19 cellular contexts compared by ENCODE assay signal in the genomic region with DNA sequence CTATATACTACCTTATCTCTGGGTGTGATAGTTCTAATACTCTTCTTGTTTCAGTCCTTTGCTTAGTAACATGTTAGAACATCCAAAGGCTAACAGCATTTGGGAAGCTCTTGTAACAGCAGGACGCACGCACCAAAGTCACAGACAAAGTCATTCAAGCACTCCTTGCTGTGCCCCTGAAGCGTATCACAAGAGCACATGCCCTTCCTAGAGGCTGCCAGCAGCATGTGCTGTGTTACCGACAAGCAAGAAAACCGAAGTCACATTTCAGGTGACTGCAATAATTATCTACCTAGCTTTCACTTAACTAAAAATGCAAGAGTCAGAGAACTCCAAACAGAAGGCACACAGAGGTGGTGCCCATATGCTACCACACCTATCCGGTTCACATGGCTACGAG.
A peak's percentile ranks its signal among the peaks of the same experiment; 100 is the strongest.
DNase-seq lines count a peak whose midpoint lies in the region; ATAC-seq and TF ChIP-seq lines count a peak whose summit lies in the region.
"Had no signal": no experiment of that assay in that cellular context is flagged by ENCODE, and none has a peak within 500 bp of the region (broad histone marks: within the 10 kb centered on the region; RNA-seq: fewer than 3 reads in every experiment).

No MANE protein-coding gene starts in this region.

- H2BK5ac ChIP-seq in IMR-90 (ENCODE audit: low read depth, low read length, poor library complexity, severe bottlenecking), result no peak overlapping the region

- H2AK9ac ChIP-seq in IMR-90 (replicated peaks; ENCODE audit: low read depth, low read length, poor library complexity), result no peak overlapping the region

- H3K27ac Mint-ChIP-seq in natural killer cell treated with Interleukin-12 subunit alpha and Interleukin-12 subunit beta and Interleukin-15 and Interleukin-18, amount 100 ng/mL, for 72 hours, result peak overlapping the region; percentile 54 to 76
- H3K27ac Mint-ChIP-seq: activated naive CD8-positive, alpha-beta T cell treated with anti-CD3 and anti-CD28 coated beads, Interleukin-2, amount 50 U/mL, for 24 hours had no signal

- H3K4me1 ChIP-seq in IMR-90 (ENCODE audit: control insufficient read depth, insufficient read depth, low read length), result peaks cover 18% of the 10 kb centered on the region
- peaks cover 0 to 47% (median 20%) of the 10 kb centered on the region in 12 donors for H3K4me1 ChIP-seq in heart left ventricle
- H3K4me1 ChIP-seq: suprapubic skin had no signal

- H2AFZ ChIP-seq in IMR-90 (replicated peaks; ENCODE audit: low read length, poor library complexity), result no peak overlapping the region

- TF ChIP-seq POLR2A in IMR-90 (IDR thresholded peaks at IDR 0.05; ENCODE audit: low read depth, low read length) (no peak), heart left ventricle (IDR thresholded peaks at IDR 0.05) (no peak)

- 92% methylated on average over 4 of the region's 7 CpGs; no CpG with 5 or more reads in 1 of the 2 experiments for WGBS in IMR-90 (ENCODE audit: extremely low coverage in 2 of 2, insufficient read length in 1 of 2), 2 experiments
- WGBS in heart left ventricle, 4 donors, result 45 to 67% (median 60%) methylated on average over 7 of the region's 7 CpGs

- no peak overlapping the region for H3K27ac ChIP-seq in IMR-90 (ENCODE audit: insufficient read depth, low read length)
- H3K27ac ChIP-seq in heart left ventricle, result peak overlapping the region in 8 of 12 donors; percentile 9 to 68 (median 48)
- H3K27ac ChIP-seq: 22Rv1, epithelial cell of prostate, suprapubic skin had no signal

- H2BK20ac ChIP-seq in IMR-90 (ENCODE audit: low read depth, low read length), result no peak overlapping the region; the same call in 1 of the 2 replicates

- H3K4me3 ChIP-seq in IMR-90 (ENCODE audit: insufficient read depth, low read depth, low read length), result no peak overlapping the region
- no peak overlapping the region for H3K4me3 ChIP-seq in heart left ventricle
- H3K4me3 ChIP-seq: suprapubic skin had no signal

- H3K27me3 Mint-ChIP-seq in natural killer cell treated with Interleukin-12 subunit alpha and Interleukin-12 subunit beta and Interleukin-15 and Interleukin-18, amount 100 ng/mL, for 72 hours, result no peaks in the 10 kb centered on the region
- H3K27me3 Mint-ChIP-seq: activated naive CD8-positive, alpha-beta T cell treated with anti-CD3 and anti-CD28 coated beads, Interleukin-2, amount 50 U/mL, for 24 hours had no signal

- no peak overlapping the region for H3K56ac ChIP-seq in IMR-90 (ENCODE audit: extremely low read depth, insufficient read depth, low read length)

- no peak overlapping the region for H3K4me2 ChIP-seq in IMR-90 (ENCODE audit: low read depth, low read length)

- peak; percentile 3 for DNase-seq in NCI-H345 (lab: John Stamatoyannopoulos, UW)
- DNase-seq in NCI-H345 treated with DMSO at 0.1 percent for 48 hours (lab: John Stamatoyannopoulos, UW; ENCODE audit: unreplicated experiment), result no peak
- DNase-seq in IMR-90, result no peak
- DNase-seq in heart left ventricle, result peak in 4 of 5 donors; percentile 32 to 78 (median 57)
- no peak for DNase-seq in natural killer cell treated with Interleukin-12 subunit alpha and Interleukin-12 subunit beta and Interleukin-15 and Interleukin-18, amount 100 ng/mL, for 72 hours (ENCODE audit: low spot score)
- DNase-seq in NCI-H69 (lab: John Stamatoyannopoulos, UW), result no peak
- DNase-seq: activated naive CD8-positive, alpha-beta T cell treated with anti-CD3 and anti-CD28 coated beads, Interleukin-2, amount 50 U/mL, for 24 hours; activated T-cell treated with anti-CD3 and anti-CD28 coated beads, Interleukin-2, amount 50 U/mL, for 1 hour; BE2C; dermis blood vessel endothelial cell; foreskin melanocyte; NCI-H146; small intestine; stimulated activated CD4-positive, alpha-beta T cell treated with anti-CD3 and anti-CD28 coated beads, Interleukin-4, amount 100 ng/mL, for 1 hour had no signal

- H2AK5ac ChIP-seq in IMR-90 (ENCODE audit: low read depth, low read length), result peak overlapping the region; percentile 37

- no peak overlapping the region for H3K4me3 Mint-ChIP-seq in natural killer cell treated with Interleukin-12 subunit alpha and Interleukin-12 subunit beta and Interleukin-15 and Interleukin-18, amount 100 ng/mL, for 72 hours
- H3K4me3 Mint-ChIP-seq: activated naive CD8-positive, alpha-beta T cell treated with anti-CD3 and anti-CD28 coated beads, Interleukin-2, amount 50 U/mL, for 24 hours had no signal

- no peak overlapping the region for H2BK15ac ChIP-seq in IMR-90 (ENCODE audit: low read depth, low read length)

- H4K8ac ChIP-seq in IMR-90 (ENCODE audit: low read depth in 2 of 2, low read length in 2 of 2), result no peak overlapping the region

- POLR2A ChIA-PET in IMR-90 (lab: Charles Lee; ENCODE audit: unreplicated experiment), result no interaction called here

- H3K9me3 Mint-ChIP-seq in natural killer cell treated with Interleukin-12 subunit alpha and Interleukin-12 subunit beta and Interleukin-15 and Interleukin-18, amount 100 ng/mL, for 72 hours, result no peaks in the 10 kb centered on the region
- H3K9me3 Mint-ChIP-seq: activated naive CD8-positive, alpha-beta T cell treated with anti-CD3 and anti-CD28 coated beads, Interleukin-2, amount 50 U/mL, for 24 hours had no signal

- H4K91ac ChIP-seq in IMR-90 (ENCODE audit: insufficient read depth, low read depth, low read length), result no peak overlapping the region

- H3K9me3 ChIP-seq in IMR-90 (ENCODE audit: control insufficient read depth, insufficient read depth, low read length) (no peaks in the 10 kb centered on the region), heart left ventricle (no peaks in the 10 kb centered on the region)
- H3K9me3 ChIP-seq: BE2C, suprapubic skin had no signal

- H3K27me3 ChIP-seq in IMR-90 (ENCODE audit: control insufficient read depth, insufficient read depth, low read length) (no peaks in the 10 kb centered on the region), heart left ventricle (no peaks in the 10 kb centered on the region)
- H3K27me3 ChIP-seq: BE2C, suprapubic skin had no signal

- no TSS peak for BruUV-seq in IMR-90 (replicated peaks; lab: Mats Ljungman, UMichigan)

- CTCF ChIA-PET in IMR-90 (lab: Yijun Ruan, JAX), result no interaction called here

- H4K5ac ChIP-seq in IMR-90 (ENCODE audit: low read depth, low read length), result no peak overlapping the region; the same call in 1 of the 2 replicates

- no peak overlapping the region for H3K23ac ChIP-seq in IMR-90 (ENCODE audit: low read depth, low read length)

- H3K36me3 Mint-ChIP-seq in natural killer cell treated with Interleukin-12 subunit alpha and Interleukin-12 subunit beta and Interleukin-15 and Interleukin-18, amount 100 ng/mL, for 72 hours, result no peaks in the 10 kb centered on the region

- in situ Hi-C loops in IMR-90 (cut with MboI; ENCODE audit: low sequenced_read_pairs), result no loop called here

- no peak overlapping the region for H3K9ac ChIP-seq in IMR-90 (ENCODE audit: low read depth, low read length)

- no peak overlapping the region for H3K4ac ChIP-seq in IMR-90 (ENCODE audit: low read depth, low read length)

- H3K36me3 ChIP-seq in IMR-90 (ENCODE audit: control insufficient read depth, insufficient read depth, low read length), result no peaks in the 10 kb centered on the region
- peaks cover 0 to 9% (median 0%) of the 10 kb centered on the region in 9 donors for H3K36me3 ChIP-seq in heart left ventricle
- H3K36me3 ChIP-seq: BE2C, suprapubic skin had no signal

- H3K14ac ChIP-seq in IMR-90 (replicated peaks; ENCODE audit: low read depth, low read length), result no peak overlapping the region

- no peak overlapping the region for H2BK120ac ChIP-seq in IMR-90 (ENCODE audit: low read depth, low read length)

- H3K4me1 Mint-ChIP-seq in natural killer cell treated with Interleukin-12 subunit alpha and Interleukin-12 subunit beta and Interleukin-15 and Interleukin-18, amount 100 ng/mL, for 72 hours (ENCODE audit: low read depth in 2 of 2), result peaks cover 47 to 50% of the 10 kb centered on the region in 2 donors

- H3K79me1 ChIP-seq in IMR-90 (ENCODE audit: low read depth in 1 of 2, low read length in 2 of 2), result peaks cover 24 to 66% of the 10 kb centered on the region in 2 experiments

- no peak for ATAC-seq in IMR-90 (ENCODE audit: low read depth)
- peak; percentile 82 to 92 (median 90) for ATAC-seq in heart left ventricle
- ATAC-seq in natural killer cell treated with Interleukin-12 subunit alpha and Interleukin-12 subunit beta and Interleukin-15 and Interleukin-18, amount 100 ng/mL, for 72 hours, result no peak
- ATAC-seq in HG03520 (IDR thresholded peaks at IDR 0.05; ENCODE audit: unreplicated experiment), result no peak
- no peak for ATAC-seq in HG02763 (IDR thresholded peaks at IDR 0.05; ENCODE audit: unreplicated experiment)

- dilution Hi-C loops in IMR-90 (cut with HindIII; ENCODE audit: low sequenced_read_pairs, unreplicated experiment), result no loop called here

- intact Hi-C loops in IMR-90 (cut with micrococcal nuclease) (loop anchor here (10.0 kb wide), 1 partner anchor 105 kb away; no protein-coding TSS in a partner anchor), heart left ventricle (cut with DNase I) (loop anchor here in 6 of 10 donors (5.0 to 10.0 kb wide), 6 partner anchors 65 to 355 kb away; partner anchors contain the start of gene KLF12 (in 3 of the 6))

- no peak for TF ChIP-seq CTCF in IMR-90 (conservative IDR thresholded peaks at IDR 0.05; ENCODE audit: low read depth, low read length)
- peak in 4 of 12 donors; percentile 9 to 20 (median 14) for TF ChIP-seq CTCF in heart left ventricle (IDR thresholded peaks at IDR 0.05)

- H3K18ac ChIP-seq in IMR-90 (ENCODE audit: low read depth, low read length), result no peak overlapping the region

- 0 out of 2 replicates have a peak, but pooled peaks cover 7% of the 10 kb centered on the region for H4K20me1 ChIP-seq in IMR-90 (ENCODE audit: insufficient read depth, low read length)

- peaks cover 13% of the 10 kb centered on the region for H3K9me1 ChIP-seq in IMR-90 (ENCODE audit: insufficient read depth, low read length)

- TF ChIP-seq RAD21 in IMR-90 (IDR thresholded peaks at IDR 0.05; ENCODE audit: low read length), result no peak

TF ChIP-seq in IMR-90, 13 proteins besides CTCF, POLR2A, EP300 and RAD21 (continues in another document):
- TF ChIP-seq, protein P1, sequence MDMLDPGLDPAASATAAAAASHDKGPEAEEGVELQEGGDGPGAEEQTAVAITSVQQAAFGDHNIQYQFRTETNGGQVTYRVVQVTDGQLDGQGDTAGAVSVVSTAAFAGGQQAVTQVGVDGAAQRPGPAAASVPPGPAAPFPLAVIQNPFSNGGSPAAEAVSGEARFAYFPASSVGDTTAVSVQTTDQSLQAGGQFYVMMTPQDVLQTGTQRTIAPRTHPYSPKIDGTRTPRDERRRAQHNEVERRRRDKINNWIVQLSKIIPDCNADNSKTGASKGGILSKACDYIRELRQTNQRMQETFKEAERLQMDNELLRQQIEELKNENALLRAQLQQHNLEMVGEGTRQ (IDR thresholded peaks at IDR 0.05; ENCODE audit: low read depth, low read length), result no peak
- TF ChIP-seq SMC3 (IDR thresholded peaks at IDR 0.05; ENCODE audit: low read depth, low read length), result no peak
- no peak for TF ChIP-seq CHD1 (IDR thresholded peaks at IDR 0.05; ENCODE audit: low read depth, low read length)
- no peak for TF ChIP-seq CEBPB (IDR thresholded peaks at IDR 0.05; ENCODE audit: low read depth, low read length)
- TF ChIP-seq BHLHE40 (IDR thresholded peaks at IDR 0.05; ENCODE audit: low read depth, low read length), result no peak
- no peak for TF ChIP-seq RCOR1 (IDR thresholded peaks at IDR 0.05; ENCODE audit: insufficient replicate concordance, low read length)
- no peak for TF ChIP-seq FOS (IDR thresholded peaks at IDR 0.05; ENCODE audit: low read depth, low read length)

Comparison
In these comparisons a context has a peak if more than half of its experiments do, and no peak if none do; other contexts are left out.
1. DNase-seq: peak in NCI-H345 (single experiment) and heart left ventricle (4 of 5); none in NCI-H345 treated with DMSO at 0.1 percent for 48 hours (single experiment), IMR-90 (single experiment), natural killer cell treated with Interleukin-12 subunit alpha and Interleukin-12 subunit beta and Interleukin-15 and Interleukin-18, amount 100 ng/mL, for 72 hours (single experiment) and NCI-H69 (single experiment).
2. ATAC-seq: peak in heart left ventricle (4 of 4); none in IMR-90 (single experiment), natural killer cell treated with Interleukin-12 subunit alpha and Interleukin-12 subunit beta and Interleukin-15 and Interleukin-18, amount 100 ng/mL, for 72 hours (0 of 2), HG03520 (single experiment) and HG02763 (single experiment).